25 cellular contexts compared by ENCODE assay signal in genomic region chr20:20459726-20460125, GRCh38.
DNase-seq lines count a peak whose midpoint lies in the region; ATAC-seq, FAIRE-seq and TF ChIP-seq lines count a peak whose summit lies in the region.
"Had no signal": no experiment of that assay in that cellular context is flagged by ENCODE, and none has a peak within 500 bp of the region (broad histone marks: within the 10 kb centered on the region; RNA-seq: fewer than 3 reads in every experiment).

No MANE protein-coding gene starts in this region.

- no peaks in the 10 kb centered on the region for H3K36me3 ChIP-seq in IMR-90 (ENCODE audit: control insufficient read depth, insufficient read depth, low read length)
- no peaks in the 10 kb centered on the region for H3K36me3 ChIP-seq in neuronal stem cell (replicated peaks in 1 of 2; ENCODE audit: control insufficient read depth in 2 of 2, insufficient read depth in 2 of 2, low read length in 2 of 2)
- no peaks in the 10 kb centered on the region for H3K36me3 ChIP-seq in testis (ENCODE audit: low read depth, missing control alignments)
- H3K36me3 ChIP-seq: SJSA1 had no signal

- H3K4me3 ChIP-seq in A549 (no peak overlapping the region), IMR-90 (ENCODE audit: insufficient read depth, low read depth, low read length) (no peak overlapping the region), neuronal stem cell (ENCODE audit: low read length in 2 of 2) (no peak overlapping the region), testis (no peak overlapping the region)
- H3K4me3 ChIP-seq: Peyer's patch, SJSA1 had no signal

- no peak for FAIRE-seq in A549 (lab: Jason Lieb, UNC)
- FAIRE-seq: D721Med, HTR-8/SVneo had no signal

- WGBS in A549 (ENCODE audit: missing lambda C conversion rate), result 70% methylated on average over 5 of the region's 5 CpGs
- WGBS in IMR-90 (ENCODE audit: extremely low coverage in 2 of 2, insufficient read length in 1 of 2), 2 experiments, result 83% methylated on average over 1 of the region's 5 CpGs; no CpG with 5 or more reads in 1 of the 2 experiments
- WGBS in neuronal stem cell (ENCODE audit: extremely low coverage in 2 of 2, insufficient read length in 2 of 2, insufficient replicate concordance in 1 of 2), 2 donors, result no CpG with 5 or more reads among the region's 5 CpGs
- WGBS in testis, 2 donors, result 90 to 91% methylated on average over 5 of the region's 5 CpGs

- no peaks in the 10 kb centered on the region for H3K9me3 ChIP-seq in A549
- H3K9me3 ChIP-seq in IMR-90 (ENCODE audit: control insufficient read depth, insufficient read depth, low read length), result no peaks in the 10 kb centered on the region
- H3K9me3 ChIP-seq in neuronal stem cell (replicated peaks in 1 of 2; ENCODE audit: control insufficient read depth in 2 of 2, insufficient read depth in 1 of 2, low read depth in 1 of 2, low read length in 2 of 2), result peaks cover 0 to 2% of the 10 kb centered on the region in 2 donors
- H3K9me3 ChIP-seq in testis, result no peaks in the 10 kb centered on the region
- H3K9me3 ChIP-seq: Peyer's patch, SJSA1 had no signal

- H3K27me3 ChIP-seq in IMR-90 (ENCODE audit: control insufficient read depth, insufficient read depth, low read length) (no peaks in the 10 kb centered on the region), neuronal stem cell (ENCODE audit: control insufficient read depth in 3 of 3, insufficient read depth in 3 of 3, low read depth in 1 of 3, low read length in 3 of 3) (no peaks in the 10 kb centered on the region), testis (no peaks in the 10 kb centered on the region)
- H3K27me3 ChIP-seq: Peyer's patch, SJSA1 had no signal

- DNase-seq in A549 (ENCODE audit: low read depth in 1 of 2, low spot score in 1 of 2), result no peak
- peak; percentile 58 for DNase-seq in IMR-90
- no peak for DNase-seq in neuronal stem cell (ENCODE audit: low spot score)
- DNase-seq in CD1c-positive myeloid dendritic cell (ENCODE audit: extremely low spot score), result no peak
- DNase-seq in T-cell, result no peak
- DNase-seq in testis, result no peak
- DNase-seq: 8988T; DMS53; EL; H9; MV-4-11; NCI-H1105 treated with DMSO at 0.1 percent for 48 hours; NCI-H2029 treated with DMSO at 0.1 percent for 48 hours; NCI-H226; NCI-H524; NCI-H774; NK-92 treated with Interleukin-12 subunit alpha and Interleukin-12 subunit beta, amount 100 ng/mL, for 24 hours; Peyer's patch had no signal

- H3K27ac ChIP-seq in A549 (no peak overlapping the region), IMR-90 (ENCODE audit: insufficient read depth, low read length) (no peak overlapping the region), VCaP (peak overlapping the region; percentile 41), neuronal stem cell (replicated peaks; ENCODE audit: low read length) (no peak overlapping the region), testis (no peak overlapping the region)
- H3K27ac ChIP-seq: KMS-11, Peyer's patch, SJSA1 had no signal

- TF ChIP-seq RAD21 in A549 (conservative IDR thresholded peaks at IDR 0.05 in 1 of 2, IDR thresholded peaks at IDR 0.05 in 1 of 2) (no peak), IMR-90 (IDR thresholded peaks at IDR 0.05; ENCODE audit: low read length) (no peak)

- no peak overlapping the region for H2BK15ac ChIP-seq in IMR-90 (ENCODE audit: low read depth, low read length)
- H2BK15ac ChIP-seq in neuronal stem cell (ENCODE audit: low read length), result peak overlapping the region; percentile 18

- H3K27me3 Mint-ChIP-seq in T-cell, result no peaks in the 10 kb centered on the region

- H3K4me3 Mint-ChIP-seq in T-cell, result no peak overlapping the region
- H3K4me3 Mint-ChIP-seq: CD14-positive monocyte, H9 had no signal

- H2AK5ac ChIP-seq in IMR-90 (ENCODE audit: low read depth, low read length) (no peak overlapping the region), neuronal stem cell (ENCODE audit: low read depth, low read length) (peak overlapping the region; percentile 10)

- TF ChIP-seq EP300 in A549 (IDR thresholded peaks at IDR 0.05), result no peak

- no peak overlapping the region for H3K56ac ChIP-seq in IMR-90 (ENCODE audit: extremely low read depth, insufficient read depth, low read length)

- H3K36me3 Mint-ChIP-seq in T-cell, result peaks cover 42% of the 10 kb centered on the region

- no peak overlapping the region for H2BK12ac ChIP-seq in neuronal stem cell (ENCODE audit: low read length)

- H2BK20ac ChIP-seq in IMR-90 (ENCODE audit: low read depth, low read length), result no peak overlapping the region

- no peak overlapping the region for H2AK9ac ChIP-seq in IMR-90 (replicated peaks; ENCODE audit: low read depth, low read length, poor library complexity)

- H3K23ac ChIP-seq in IMR-90 (ENCODE audit: low read depth, low read length) (no peak overlapping the region), neuronal stem cell (ENCODE audit: low read depth, low read length, poor library complexity) (no peak overlapping the region)

- H3K4ac ChIP-seq in IMR-90 (ENCODE audit: low read depth, low read length) (no peak overlapping the region), neuronal stem cell (ENCODE audit: low read length) (no peak overlapping the region)

- no peaks in the 10 kb centered on the region for H3K4me1 ChIP-seq in A549
- peaks cover 4% of the 10 kb centered on the region for H3K4me1 ChIP-seq in IMR-90 (ENCODE audit: control insufficient read depth, insufficient read depth, low read length)
- peaks cover 17 to 42% of the 10 kb centered on the region in 2 donors for H3K4me1 ChIP-seq in neuronal stem cell (ENCODE audit: control insufficient read depth in 2 of 2, insufficient read depth in 1 of 2, low read depth in 1 of 2, low read length in 2 of 2)
- H3K4me1 ChIP-seq in testis, result no peaks in the 10 kb centered on the region
- H3K4me1 ChIP-seq: Peyer's patch, SJSA1 had no signal

- no peak overlapping the region; a peak in 1 of 4 replicates for H4K8ac ChIP-seq in IMR-90 (ENCODE audit: low read depth in 2 of 2, low read length in 2 of 2)
- no peak overlapping the region for H4K8ac ChIP-seq in neuronal stem cell (ENCODE audit: low read depth, low read length)

- in situ Hi-C loops in IMR-90 (cut with MboI; ENCODE audit: low sequenced_read_pairs), result no loop called here

- H3K79me1 ChIP-seq in IMR-90 (ENCODE audit: low read depth in 1 of 2, low read length in 2 of 2), result no peaks in the 10 kb centered on the region
- no peaks in the 10 kb centered on the region for H3K79me1 ChIP-seq in neuronal stem cell (ENCODE audit: low read depth, low read length)

- no peak overlapping the region for H3K9ac ChIP-seq in IMR-90 (ENCODE audit: low read depth, low read length)
- no peak overlapping the region for H3K9ac ChIP-seq in neuronal stem cell (ENCODE audit: low read depth, low read length, poor library complexity)
- H3K9ac ChIP-seq: KMS-11 had no signal

- H4K91ac ChIP-seq in IMR-90 (ENCODE audit: insufficient read depth, low read depth, low read length) (no peak overlapping the region), neuronal stem cell (ENCODE audit: low read depth, low read length, poor library complexity) (no peak overlapping the region)

- ATAC-seq in A549 (no peak), IMR-90 (ENCODE audit: low read depth) (peak; percentile 38; the same call in 1 of the 2 replicates), T-cell (replicated peaks in 1 of 4) (no peak)
- ATAC-seq: Right ventricle myocardium inferior had no signal

- no peak overlapping the region for H2BK5ac ChIP-seq in IMR-90 (ENCODE audit: low read depth, low read length, poor library complexity, severe bottlenecking)
- H2BK5ac ChIP-seq in neuronal stem cell (ENCODE audit: low read length), result no peak overlapping the region

- H2AFZ ChIP-seq in IMR-90 (replicated peaks; ENCODE audit: low read length, poor library complexity) (no peak overlapping the region), neuronal stem cell (ENCODE audit: low read length) (no peak overlapping the region)

- H3K27ac Mint-ChIP-seq in T-cell, result no peak overlapping the region

- dilution Hi-C loops in IMR-90 (cut with HindIII; ENCODE audit: low sequenced_read_pairs, unreplicated experiment), result no loop called here

- no peaks in the 10 kb centered on the region for H3K9me1 ChIP-seq in IMR-90 (ENCODE audit: insufficient read depth, low read length)

- H3K18ac ChIP-seq in IMR-90 (ENCODE audit: low read depth, low read length) (no peak overlapping the region; the same call in 1 of the 2 replicates), neuronal stem cell (ENCODE audit: low read length) (peak overlapping the region; percentile 70)

- intact Hi-C loops in IMR-90 (cut with micrococcal nuclease), result no loop called here
- intact Hi-C loops in testis (cut with DNase I; ENCODE audit: low total_unique reads), result no loop called here

- H4K20me1 ChIP-seq in IMR-90 (ENCODE audit: insufficient read depth, low read length), result no peaks in the 10 kb centered on the region

- POLR2A ChIA-PET in A549 (lab: Yijun Ruan, JAX) (no interaction called here), IMR-90 (lab: Charles Lee; ENCODE audit: unreplicated experiment) (no interaction called here), T-cell (lab: Charles Lee) (no interaction called here)

- TF ChIP-seq CTCF in A549 (IDR thresholded peaks at IDR 0.05), result no peak
- TF ChIP-seq CTCF in IMR-90 (conservative IDR thresholded peaks at IDR 0.05; ENCODE audit: low read depth, low read length), result no peak
- no peak for TF ChIP-seq CTCF in VCaP (conservative IDR thresholded peaks at IDR 0.05)
- no peak for TF ChIP-seq CTCF in testis (IDR thresholded peaks at IDR 0.05)

- H3K14ac ChIP-seq in IMR-90 (replicated peaks; ENCODE audit: low read depth, low read length) (no peak overlapping the region), neuronal stem cell (ENCODE audit: low read length) (no peak overlapping the region)

- no peaks in the 10 kb centered on the region for H3K9me3 Mint-ChIP-seq in T-cell
- H3K9me3 Mint-ChIP-seq: CD14-positive monocyte, H9 had no signal

- H3K4me2 ChIP-seq in A549, result no peak overlapping the region
- no peak overlapping the region for H3K4me2 ChIP-seq in IMR-90 (ENCODE audit: low read depth, low read length)
- no peak overlapping the region for H3K4me2 ChIP-seq in neuronal stem cell (ENCODE audit: insufficient read depth, low read length, poor library complexity, severe bottlenecking)
- H3K4me2 ChIP-seq: KMS-11 had no signal

- 0 out of 2 replicates have a peak, but pooled peaks have one; percentile 13 for TF ChIP-seq POLR2A in A549 (IDR thresholded peaks at IDR 0.05; ENCODE audit: low read length)
- no peak for TF ChIP-seq POLR2A in IMR-90 (IDR thresholded peaks at IDR 0.05; ENCODE audit: low read depth, low read length)
- TF ChIP-seq POLR2A in testis (IDR thresholded peaks at IDR 0.05), result no peak

- no TSS peak for BruUV-seq in IMR-90 (replicated peaks; lab: Mats Ljungman, UMichigan)

- peaks cover 0 to 4% (median 3%) of the 10 kb centered on the region in 3 donors for H3K4me1 Mint-ChIP-seq in T-cell

- H4K5ac ChIP-seq in IMR-90 (ENCODE audit: low read depth, low read length), result no peak overlapping the region

- CTCF ChIA-PET in A549 (lab: Yijun Ruan, JAX), result interaction anchor here (1.0 kb wide), 1 partner anchor 10 kb away, joined by 3 read pairs; no protein-coding TSS in a partner anchor
- CTCF ChIA-PET in IMR-90 (lab: Yijun Ruan, JAX), result interaction anchor here (1.0 kb wide), 1 partner anchor 10 kb away, joined by 3 read pairs; no protein-coding TSS in a partner anchor
- CTCF ChIA-PET in T-cell (lab: Charles Lee), result no interaction called here

- H2BK120ac ChIP-seq in IMR-90 (ENCODE audit: low read depth, low read length) (no peak overlapping the region), neuronal stem cell (ENCODE audit: low read depth, low read length) (no peak overlapping the region)

TF ChIP-seq in IMR-90, 13 proteins besides CTCF, POLR2A, EP300 and RAD21 (continues in another document):
- no peak for TF ChIP-seq CHD1 (IDR thresholded peaks at IDR 0.05; ENCODE audit: low read depth, low read length)

Comparison
In these comparisons a context has a peak if more than half of its experiments do, and no peak if none do; other contexts are left out.
1. CTCF ChIA-PET loops: an anchor here in A549 (1.0 kb wide) and IMR-90 (1.0 kb wide); none called in T-cell.